Comparison of ENCODE assay signal across 13 cellular contexts in the genomic region with DNA sequence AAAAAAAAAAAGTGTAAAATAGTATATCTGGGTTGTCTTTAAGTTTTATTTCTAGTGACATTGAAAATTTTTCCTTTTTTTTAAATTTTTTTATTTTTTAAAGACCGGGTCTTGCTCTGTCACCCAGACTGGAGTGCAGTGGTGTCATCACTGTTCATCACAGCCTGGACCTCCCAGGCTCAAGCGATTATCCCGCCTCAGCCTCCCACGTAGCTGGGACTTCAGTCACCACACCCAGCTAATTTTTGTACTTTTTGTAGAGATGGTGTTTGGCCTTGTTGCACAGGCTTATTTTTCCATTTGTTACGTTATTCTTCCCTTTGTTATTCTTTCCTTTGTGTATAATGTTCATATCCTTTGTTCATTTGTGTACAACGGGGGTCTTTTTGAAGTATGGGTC. TPM values are rescaled to one million over a fixed set of nuclear protein-coding genes. Genes with fewer than 3 reads are reported as not detected.
A peak's percentile ranks its signal among the peaks of the same experiment; 100 is the strongest.
DNase-seq lines count a peak whose midpoint lies in the region; ATAC-seq and TF ChIP-seq lines count a peak whose summit lies in the region.
"Had no signal": no experiment of that assay in that cellular context is flagged by ENCODE, and none has a peak within 500 bp of the region (broad histone marks: within the 10 kb centered on the region; RNA-seq: fewer than 3 reads in every experiment).

No MANE protein-coding gene starts in this region.

- no peak for TF ChIP-seq EP300 in upper lobe of left lung (IDR thresholded peaks at IDR 0.05)

- intact Hi-C loops in cardiac septum (cut with DNase I), result no loop called here
- intact Hi-C loops in Right ventricle myocardium superior (cut with DNase I), result no loop called here
- intact Hi-C loops in activated T-helper 1 cell treated with anti-CD3 and anti-CD28 coated beads, Interleukin-12 subunit alpha, Interleukin-12 subunit beta, Interleukin-2, Interleukin-4 antibody, amounts not matched to agents 30 ng/mL and 10 ng/mL and 1 ng/mL, durations not matched to agents 14 hours and 24 hours and 36 hours (cut with micrococcal nuclease), result no loop called here
- intact Hi-C loops in lower leg skin (cut with DNase I; ENCODE audit: low total_unique reads), result no loop called here

- H3K4me3 Mint-ChIP-seq in activated T-helper 1 cell treated with anti-CD3 and anti-CD28 coated beads, Interleukin-12 subunit alpha, Interleukin-12 subunit beta, Interleukin-2, Interleukin-4 antibody, amounts not matched to agents 30 ng/mL and 10 ng/mL and 1 ng/mL, durations not matched to agents 14 hours and 24 hours and 36 hours, result peak overlapping the region; percentile 51

- 34 to 35% methylated on average over 6 of the region's 6 CpGs for WGBS in lower leg skin, 2 donors
- 61 to 67% methylated on average over 6 of the region's 6 CpGs for WGBS in upper lobe of left lung, 2 donors

- H3K36me3 Mint-ChIP-seq in activated T-helper 1 cell treated with anti-CD3 and anti-CD28 coated beads, Interleukin-12 subunit alpha, Interleukin-12 subunit beta, Interleukin-2, Interleukin-4 antibody, amounts not matched to agents 30 ng/mL and 10 ng/mL and 1 ng/mL, durations not matched to agents 14 hours and 24 hours and 36 hours (ENCODE audit: low read depth), result peaks cover 34% of the 10 kb centered on the region

- no peaks in the 10 kb centered on the region for H3K9me3 Mint-ChIP-seq in activated T-helper 1 cell treated with anti-CD3 and anti-CD28 coated beads, Interleukin-12 subunit alpha, Interleukin-12 subunit beta, Interleukin-2, Interleukin-4 antibody, amounts not matched to agents 30 ng/mL and 10 ng/mL and 1 ng/mL, durations not matched to agents 14 hours and 24 hours and 36 hours

- H3K4me1 Mint-ChIP-seq in activated T-helper 1 cell treated with anti-CD3 and anti-CD28 coated beads, Interleukin-12 subunit alpha, Interleukin-12 subunit beta, Interleukin-2, Interleukin-4 antibody, amounts not matched to agents 30 ng/mL and 10 ng/mL and 1 ng/mL, durations not matched to agents 14 hours and 24 hours and 36 hours (ENCODE audit: low read depth), result peaks cover 79% of the 10 kb centered on the region

- no peaks in the 10 kb centered on the region for H3K27me3 ChIP-seq in upper lobe of left lung
- no peaks in the 10 kb centered on the region for H3K27me3 ChIP-seq in brain microvascular endothelial cell (replicated peaks)

- peaks cover 61 to 85% (median 76%) of the 10 kb centered on the region in 4 donors for H3K4me1 ChIP-seq in upper lobe of left lung

- DNase-seq in cardiac septum (ENCODE audit: low spot score), result peak; percentile 10
- no peak for DNase-seq in Right ventricle myocardium superior
- DNase-seq in activated T-helper 1 cell treated with anti-CD3 and anti-CD28 coated beads, Interleukin-12 subunit alpha, Interleukin-12 subunit beta, Interleukin-2, Interleukin-4 antibody, amounts not matched to agents 30 ng/mL and 10 ng/mL and 1 ng/mL, durations not matched to agents 14 hours and 24 hours and 36 hours (ENCODE audit: low spot score), result no peak
- DNase-seq in lower leg skin (ENCODE audit: low spot score in 2 of 2), result peak; percentile 16 to 81
- DNase-seq in upper lobe of left lung, result no peak
- DNase-seq in brain microvascular endothelial cell, result no peak
- DNase-seq in COLO668 (lab: John Stamatoyannopoulos, UW; ENCODE audit: unreplicated experiment), result no peak
- DNase-seq in NCI-H1694 (lab: John Stamatoyannopoulos, UW), result no peak
- DNase-seq: AML-193, NCI-H1694 treated with DMSO at 0.1 percent for 48 hours, NCI-H82, SHP77 treated with DMSO at 0.1 percent for 48 hours had no signal

- TF ChIP-seq CTCF in lower leg skin (IDR thresholded peaks at IDR 0.05) (no peak), upper lobe of left lung (IDR thresholded peaks at IDR 0.05) (no peak), brain microvascular endothelial cell (IDR thresholded peaks at IDR 0.05; ENCODE audit: low read depth, low read length, missing control alignments) (no peak)

- H3K4me3 ChIP-seq in lower leg skin (ENCODE audit: low read depth, poor library complexity, severe bottlenecking) (no peak overlapping the region), upper lobe of left lung (no peak overlapping the region), brain microvascular endothelial cell (ENCODE audit: low read depth, low read length) (no peak overlapping the region)
- H3K4me3 ChIP-seq: coronary artery had no signal

- peak overlapping the region; percentile 92 for H3K27ac Mint-ChIP-seq in activated T-helper 1 cell treated with anti-CD3 and anti-CD28 coated beads, Interleukin-12 subunit alpha, Interleukin-12 subunit beta, Interleukin-2, Interleukin-4 antibody, amounts not matched to agents 30 ng/mL and 10 ng/mL and 1 ng/mL, durations not matched to agents 14 hours and 24 hours and 36 hours

- H3K36me3 ChIP-seq in upper lobe of left lung (peaks cover 2 to 14% (median 3%) of the 10 kb centered on the region in 4 donors), brain microvascular endothelial cell (replicated peaks) (peaks cover 8% of the 10 kb centered on the region)

- H3K27me3 Mint-ChIP-seq in activated T-helper 1 cell treated with anti-CD3 and anti-CD28 coated beads, Interleukin-12 subunit alpha, Interleukin-12 subunit beta, Interleukin-2, Interleukin-4 antibody, amounts not matched to agents 30 ng/mL and 10 ng/mL and 1 ng/mL, durations not matched to agents 14 hours and 24 hours and 36 hours (ENCODE audit: insufficient read depth), result no peaks in the 10 kb centered on the region

- H3K27ac ChIP-seq in upper lobe of left lung (peak overlapping the region in 3 of 4 donors; percentile 73 to 92 (median 82)), brain microvascular endothelial cell (no peak overlapping the region)
- H3K27ac ChIP-seq: coronary artery had no signal

- no peak for ATAC-seq in Right ventricle myocardium superior (ENCODE audit: poor library complexity)
- peak in 1 of 2 donors; percentile 59 for ATAC-seq in upper lobe of left lung (ENCODE audit: low FRiP score in 2 of 2)

- H3K9me3 ChIP-seq in upper lobe of left lung, result no peaks in the 10 kb centered on the region

- no peak for TF ChIP-seq POLR2A in lower leg skin (IDR thresholded peaks at IDR 0.05)
- no peak for TF ChIP-seq POLR2A in upper lobe of left lung (IDR thresholded peaks at IDR 0.05)

- in situ Hi-C loops in brain microvascular endothelial cell (cut with HindIII; ENCODE audit: low pct_ligation_motif_present, low sequenced_read_pairs), result no loop called here

RNA-seq across cellular contexts. Expression of a gene that starts 30.1 kb away (rescaled TPM):
- total RNA-seq in cardiac septum (20.1 TPM), Right ventricle myocardium superior (36.6 TPM), lower leg skin (100 to 1,000 TPM; 103 to 168 (median 131) TPM), upper lobe of left lung (100 to 1,000 TPM in 4 of 6 donors, 10 to 100 TPM in 2; 52.1 to 157 (median 111) TPM)
- 75.4 and 81.9 TPM in 2 replicates for total RNA-seq in activated T-helper 1 cell treated with anti-CD3 and anti-CD28 coated beads, Interleukin-12 subunit alpha, Interleukin-12 subunit beta, Interleukin-2, Interleukin-4 antibody, amounts not matched to agents 30 ng/mL and 10 ng/mL and 1 ng/mL, durations not matched to agents 14 hours and 24 hours and 36 hours

RNA-seq across cellular contexts. Expression of a gene that starts 53.5 kb away (rescaled TPM):
- total RNA-seq in cardiac septum (not detected), Right ventricle myocardium superior (not detected), lower leg skin (under 1 TPM in 1 of 4 donors, not detected in 3; 0.13 TPM), upper lobe of left lung (1 to 10 TPM in 1 of 6 donors, under 1 TPM in 4, not detected in 1; 0.15 to 1.0 (median 0.55) TPM)
- 0.18 and 0.20 TPM in 2 replicates for total RNA-seq in activated T-helper 1 cell treated with anti-CD3 and anti-CD28 coated beads, Interleukin-12 subunit alpha, Interleukin-12 subunit beta, Interleukin-2, Interleukin-4 antibody, amounts not matched to agents 30 ng/mL and 10 ng/mL and 1 ng/mL, durations not matched to agents 14 hours and 24 hours and 36 hours

Comparison
In these comparisons a context has a peak if more than half of its experiments do, and no peak if none do; other contexts are left out.
1. DNase-seq: peak in cardiac septum (single experiment) and lower leg skin (2 of 2); none in Right ventricle myocardium superior (single experiment), activated T-helper 1 cell treated with anti-CD3 and anti-CD28 coated beads, Interleukin-12 subunit alpha, Interleukin-12 subunit beta, Interleukin-2, Interleukin-4 antibody, amounts not matched to agents 30 ng/mL and 10 ng/mL and 1 ng/mL, durations not matched to agents 14 hours and 24 hours and 36 hours (single experiment), upper lobe of left lung (0 of 2), brain microvascular endothelial cell (single experiment), COLO668 (single experiment) and NCI-H1694 (single experiment).